In genomic region chr10:132056663-132057062, GRCh38 we compare ENCODE assay signal across 22 cellular contexts. TPM values are rescaled to one million over a fixed set of nuclear protein-coding genes. Genes with fewer than 3 reads are reported as not detected.
"Had no signal": no experiment of that assay in that cellular context is flagged by ENCODE, and none has a peak within 500 bp of the region (broad histone marks: within the 10 kb centered on the region; RNA-seq: fewer than 3 reads in every experiment).

No MANE protein-coding gene starts in this region.

- H3K27me3 Mint-ChIP-seq: activated CD4-positive, alpha-beta memory T cell treated with anti-CD3 and anti-CD28 coated beads, Interleukin-2, amount 10 ng/mL, durations not matched to agents 7 days and 5 days; activated CD4-positive, alpha-beta T cell treated with anti-CD3 and anti-CD28 coated beads, Interleukin-2, amount 10 ng/mL, durations not matched to agents 7 days and 5 days; activated naive CD4-positive, alpha-beta T cell treated with anti-CD3 and anti-CD28 coated beads, Interleukin-2, amount 10 ng/mL, durations not matched to agents 7 days and 5 days had no signal

- H3K4me1 ChIP-seq: colonic mucosa had no signal

- DNase-seq: activated CD4-positive, alpha-beta memory T cell treated with anti-CD3 and anti-CD28 coated beads, Interleukin-2, amount 10 ng/mL, durations not matched to agents 7 days and 5 days; activated CD4-positive, alpha-beta T cell treated with anti-CD3 and anti-CD28 coated beads for 1 hour; activated CD4-positive, alpha-beta T cell treated with anti-CD3 and anti-CD28 coated beads for 4 hours; activated CD4-positive, alpha-beta T cell treated with anti-CD3 and anti-CD28 coated beads, Interleukin-2, amount 10 ng/mL, durations not matched to agents 7 days and 5 days; activated CD4-positive, alpha-beta T cell treated with anti-CD3 and anti-CD28 coated beads, Interleukin-2, amount 50 U/mL, for 4 hours; activated CD8-positive, alpha-beta memory T cell treated with anti-CD3 and anti-CD28 coated beads, Interleukin-2, amount 50 U/mL, for 48 hours; activated gamma-delta T cell; activated naive CD4-positive, alpha-beta T cell; activated naive CD4-positive, alpha-beta T cell treated with anti-CD3 and anti-CD28 coated beads, Interleukin-2, amount 10 ng/mL, durations not matched to agents 7 days and 5 days; activated naive CD8-positive, alpha-beta T cell treated with anti-CD3 and anti-CD28 coated beads, Interleukin-2, amount 10 ng/mL, durations not matched to agents 7 days and 5 days; activated T-cell treated with anti-CD3 and anti-CD28 coated beads for 4 hours; activated T-cell treated with anti-CD3 and anti-CD28 coated beads, Interleukin-2, amount 50 U/mL, for 24 hours; activated T-cell treated with anti-CD3 and anti-CD28 coated beads, Interleukin-2, amount 50 U/mL, for 72 hours; brain microvascular endothelial cell; colonic mucosa; effector CD8-positive, alpha-beta T cell; foreskin fibroblast; T-helper 2 cell had no signal

- H3K4me3 ChIP-seq: colonic mucosa had no signal

- H3K27ac ChIP-seq: brain microvascular endothelial cell, colonic mucosa, VCaP had no signal

- H3K36me3 Mint-ChIP-seq: activated naive CD4-positive, alpha-beta T cell treated with anti-CD3 and anti-CD28 coated beads, Interleukin-2, amount 10 ng/mL, durations not matched to agents 7 days and 5 days; activated naive CD8-positive, alpha-beta T cell treated with anti-CD3 and anti-CD28 coated beads, Interleukin-2, amount 10 ng/mL, durations not matched to agents 7 days and 5 days had no signal

- H3K4me1 Mint-ChIP-seq: activated CD4-positive, alpha-beta memory T cell treated with anti-CD3 and anti-CD28 coated beads, Interleukin-2, amount 10 ng/mL, durations not matched to agents 7 days and 5 days; activated CD4-positive, alpha-beta T cell treated with anti-CD3 and anti-CD28 coated beads, Interleukin-2, amount 10 ng/mL, durations not matched to agents 7 days and 5 days; activated naive CD4-positive, alpha-beta T cell treated with anti-CD3 and anti-CD28 coated beads, Interleukin-2, amount 10 ng/mL, durations not matched to agents 7 days and 5 days; activated naive CD8-positive, alpha-beta T cell treated with anti-CD3 and anti-CD28 coated beads, Interleukin-2, amount 10 ng/mL, durations not matched to agents 7 days and 5 days had no signal

- H3K36me3 ChIP-seq: brain microvascular endothelial cell, colonic mucosa had no signal

- H3K4me3 Mint-ChIP-seq: activated CD4-positive, alpha-beta memory T cell treated with anti-CD3 and anti-CD28 coated beads, Interleukin-2, amount 10 ng/mL, durations not matched to agents 7 days and 5 days; activated CD4-positive, alpha-beta T cell treated with anti-CD3 and anti-CD28 coated beads, Interleukin-2, amount 10 ng/mL, durations not matched to agents 7 days and 5 days; activated naive CD4-positive, alpha-beta T cell treated with anti-CD3 and anti-CD28 coated beads, Interleukin-2, amount 10 ng/mL, durations not matched to agents 7 days and 5 days; activated naive CD8-positive, alpha-beta T cell treated with anti-CD3 and anti-CD28 coated beads, Interleukin-2, amount 10 ng/mL, durations not matched to agents 7 days and 5 days; activated T-cell treated with anti-CD3 and anti-CD28 coated beads, Interleukin-2, amount 50 U/mL, for 24 hours; activated T-cell treated with anti-CD3 and anti-CD28 coated beads, Interleukin-2, amount 50 U/mL, for 72 hours; WTC11 had no signal

- H3K9me3 ChIP-seq: colonic mucosa had no signal

- H3K27ac Mint-ChIP-seq: activated CD4-positive, alpha-beta memory T cell treated with anti-CD3 and anti-CD28 coated beads, Interleukin-2, amount 10 ng/mL, durations not matched to agents 7 days and 5 days; activated CD4-positive, alpha-beta T cell treated with anti-CD3 and anti-CD28 coated beads, Interleukin-2, amount 10 ng/mL, durations not matched to agents 7 days and 5 days; activated naive CD4-positive, alpha-beta T cell treated with anti-CD3 and anti-CD28 coated beads, Interleukin-2, amount 10 ng/mL, durations not matched to agents 7 days and 5 days; activated naive CD4-positive, alpha-beta T cell treated with anti-CD3 and anti-CD28 coated beads, Interleukin-2, amount 50 U/mL, for 72 hours; activated naive CD8-positive, alpha-beta T cell treated with anti-CD3 and anti-CD28 coated beads, Interleukin-2, amount 10 ng/mL, durations not matched to agents 7 days and 5 days; activated T-cell treated with anti-CD3 and anti-CD28 coated beads, Interleukin-2, amount 50 U/mL, for 24 hours; activated T-cell treated with anti-CD3 and anti-CD28 coated beads, Interleukin-2, amount 50 U/mL, for 72 hours; WTC11 had no signal

- H3K27me3 ChIP-seq: brain microvascular endothelial cell, colonic mucosa had no signal

RNA-seq across cellular contexts. Expression of gene JAKMIP3, which starts 9.1 kb away (rescaled TPM):
- total RNA-seq: bronchial epithelial cell had no signal
